In the genomic region with DNA sequence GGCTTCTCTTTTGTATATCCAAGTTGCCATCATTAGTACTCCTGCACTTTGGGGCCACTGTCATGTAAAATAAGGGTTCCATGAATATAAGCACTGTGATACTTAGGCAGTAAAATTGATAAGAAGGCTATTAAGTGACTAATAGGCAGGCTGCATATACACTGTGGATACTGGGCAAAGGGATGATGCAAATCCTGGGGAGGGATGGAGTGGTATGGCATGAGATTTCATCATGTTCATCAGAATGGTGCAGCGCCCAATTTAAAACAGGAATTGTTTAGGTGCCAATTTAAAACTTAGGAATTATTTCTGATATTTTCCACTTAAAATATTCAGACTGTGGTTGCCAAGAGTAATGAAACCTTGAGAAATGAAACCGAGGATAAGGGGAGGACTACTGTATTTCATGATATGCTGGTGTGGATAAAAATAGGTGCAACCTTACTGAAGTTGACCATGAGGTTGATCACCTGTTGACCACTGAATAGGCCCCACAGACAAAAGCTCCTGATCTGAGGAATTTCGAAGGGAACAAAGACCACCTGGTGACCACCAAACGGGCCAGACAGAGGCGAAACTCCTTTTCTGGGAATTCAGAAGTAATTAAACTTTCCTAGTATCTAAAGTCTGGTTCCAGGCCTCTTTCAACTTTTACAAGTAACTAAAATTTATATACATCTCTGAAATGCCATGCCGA, we compare ENCODE assay signal across 11 cellular contexts. TPM values are rescaled to one million over a fixed set of nuclear protein-coding genes. Genes with fewer than 3 reads are reported as not detected.
DNase-seq lines count a peak whose midpoint lies in the region; ATAC-seq and TF ChIP-seq lines count a peak whose summit lies in the region.
"Had no signal": no experiment of that assay in that cellular context is flagged by ENCODE, and none has a peak within 500 bp of the region (broad histone marks: within the 10 kb centered on the region; RNA-seq: fewer than 3 reads in every experiment).

No MANE protein-coding gene starts in this region.

- in situ Hi-C loops in brain microvascular endothelial cell (cut with HindIII; ENCODE audit: low pct_ligation_motif_present, low sequenced_read_pairs), result no loop called here

- no peak overlapping the region for H3K4me3 ChIP-seq in breast epithelium
- H3K4me3 ChIP-seq in fibroblast of the aortic adventitia (ENCODE audit: low read depth, low read length), result no peak overlapping the region
- H3K4me3 ChIP-seq in brain microvascular endothelial cell (ENCODE audit: low read depth, low read length), result no peak overlapping the region
- H3K4me3 ChIP-seq: body of pancreas had no signal

- no peaks in the 10 kb centered on the region for H3K36me3 ChIP-seq in breast epithelium
- H3K36me3 ChIP-seq in brain microvascular endothelial cell (replicated peaks), result peaks cover 3% of the 10 kb centered on the region

- H3K36me3 Mint-ChIP-seq in MCF 10A (ENCODE audit: insufficient read depth, unreplicated experiment) (peaks cover 29% of the 10 kb centered on the region), T-cell (peaks cover 19% of the 10 kb centered on the region)
- peaks cover 31% of the 10 kb centered on the region for H3K36me3 Mint-ChIP-seq in stimulated activated memory B cell treated with anti-CD40 and anti-IgM and Interleukin-4, amounts not matched to agents 10 μg/mL and 1 μg/mL and 100 μg/mL, for 72 hours

- H3K27ac Mint-ChIP-seq in MCF 10A (ENCODE audit: low read depth, unreplicated experiment), result no peak overlapping the region
- H3K27ac Mint-ChIP-seq in T-cell, result peak overlapping the region; percentile 67 to 70
- H3K27ac Mint-ChIP-seq in stimulated activated memory B cell treated with anti-CD40 and anti-IgM and Interleukin-4, amounts not matched to agents 10 μg/mL and 1 μg/mL and 100 μg/mL, for 72 hours, result peak overlapping the region; percentile 58

- no peaks in the 10 kb centered on the region for H3K9me3 ChIP-seq in breast epithelium
- H3K9me3 ChIP-seq: body of pancreas had no signal

- POLR2A ChIA-PET in MCF 10A (lab: Yijun Ruan, JAX) (interaction anchor here (0.7 kb wide), 1 partner anchor 103 kb away, joined by 3 read pairs; no protein-coding TSS in a partner anchor), T-cell (lab: Charles Lee) (interaction anchor here (0.6 kb wide), 2 partner anchors 107 to 112 kb away, joined by 3 read pairs; no protein-coding TSS in a partner anchor)

- H3K9me3 Mint-ChIP-seq in MCF 10A (ENCODE audit: unreplicated experiment), result no peaks in the 10 kb centered on the region
- no peaks in the 10 kb centered on the region for H3K9me3 Mint-ChIP-seq in T-cell
- no peaks in the 10 kb centered on the region for H3K9me3 Mint-ChIP-seq in stimulated activated memory B cell treated with anti-CD40 and anti-IgM and Interleukin-4, amounts not matched to agents 10 μg/mL and 1 μg/mL and 100 μg/mL, for 72 hours
- H3K9me3 Mint-ChIP-seq: stimulated activated naive B cell treated with anti-CD40 and anti-IgM and Interleukin-4, amounts not matched to agents 10 μg/mL and 1 μg/mL and 100 μg/mL, for 72 hours had no signal

- intact Hi-C loops in MCF 10A (cut with micrococcal nuclease), result no loop called here
- intact Hi-C loops in breast epithelium (cut with DNase I; ENCODE audit: low total_unique reads), result no loop called here

- no peak for ATAC-seq in T-cell (replicated peaks in 1 of 4)
- ATAC-seq in stimulated activated memory B cell treated with anti-CD40 and anti-IgM and Interleukin-4, amounts not matched to agents 10 μg/mL and 1 μg/mL and 100 μg/mL, for 72 hours, result no peak
- ATAC-seq: body of pancreas; stimulated activated naive B cell treated with anti-CD40 and anti-IgM and Interleukin-4, amounts not matched to agents 10 μg/mL and 1 μg/mL and 100 μg/mL, for 72 hours had no signal

- H3K4me1 Mint-ChIP-seq in MCF 10A (ENCODE audit: insufficient read depth, unreplicated experiment) (peaks cover 51% of the 10 kb centered on the region), T-cell (peaks cover 79 to 89% (median 82%) of the 10 kb centered on the region in 3 donors)
- peaks cover 74% of the 10 kb centered on the region for H3K4me1 Mint-ChIP-seq in stimulated activated memory B cell treated with anti-CD40 and anti-IgM and Interleukin-4, amounts not matched to agents 10 μg/mL and 1 μg/mL and 100 μg/mL, for 72 hours

- H3K4me3 Mint-ChIP-seq in MCF 10A (ENCODE audit: unreplicated experiment), result peak overlapping the region; percentile 26
- peak overlapping the region in 1 of 3 donors; percentile 43 for H3K4me3 Mint-ChIP-seq in T-cell
- H3K4me3 Mint-ChIP-seq in stimulated activated memory B cell treated with anti-CD40 and anti-IgM and Interleukin-4, amounts not matched to agents 10 μg/mL and 1 μg/mL and 100 μg/mL, for 72 hours, result no peak overlapping the region

- BruUV-seq in MCF 10A (replicated peaks; lab: Mats Ljungman, UMichigan), result no TSS peak

- TF ChIP-seq CTCF in MCF 10A (IDR thresholded peaks at IDR 0.05; ENCODE audit: unreplicated experiment) (no peak), breast epithelium (IDR thresholded peaks at IDR 0.05) (no peak), fibroblast of the aortic adventitia (IDR thresholded peaks at IDR 0.05; ENCODE audit: insufficient read depth, low read length) (no peak), brain microvascular endothelial cell (IDR thresholded peaks at IDR 0.05; ENCODE audit: low read depth, low read length, missing control alignments) (no peak)

- TF ChIP-seq POLR2A in breast epithelium (IDR thresholded peaks at IDR 0.05), result no peak

- H3K27ac ChIP-seq in breast epithelium, result no peak overlapping the region
- H3K27ac ChIP-seq in brain microvascular endothelial cell, result no peak overlapping the region
- H3K27ac ChIP-seq: body of pancreas had no signal

- H3K27me3 Mint-ChIP-seq in MCF 10A (ENCODE audit: insufficient read depth, unreplicated experiment) (no peaks in the 10 kb centered on the region), T-cell (no peaks in the 10 kb centered on the region)
- H3K27me3 Mint-ChIP-seq in stimulated activated memory B cell treated with anti-CD40 and anti-IgM and Interleukin-4, amounts not matched to agents 10 μg/mL and 1 μg/mL and 100 μg/mL, for 72 hours, result no peaks in the 10 kb centered on the region
- H3K27me3 Mint-ChIP-seq: stimulated activated naive B cell treated with anti-CD40 and anti-IgM and Interleukin-4, amounts not matched to agents 10 μg/mL and 1 μg/mL and 100 μg/mL, for 72 hours had no signal

- H3K27me3 ChIP-seq in breast epithelium, result no peaks in the 10 kb centered on the region
- H3K27me3 ChIP-seq in brain microvascular endothelial cell (replicated peaks), result no peaks in the 10 kb centered on the region
- H3K27me3 ChIP-seq: body of pancreas had no signal

- DNase-seq in MCF 10A (ENCODE audit: unreplicated experiment) (no peak), breast epithelium (ENCODE audit: low spot score in 2 of 2) (no peak), T-cell (no peak), fibroblast of the aortic adventitia (ENCODE audit: low read depth) (peak; percentile 65), NCI-H128 (lab: John Stamatoyannopoulos, UW; ENCODE audit: unreplicated experiment) (no peak), brain microvascular endothelial cell (no peak)
- DNase-seq in activated CD8-positive, alpha-beta memory T cell treated with anti-CD3 and anti-CD28 coated beads, Interleukin-2, amount 50 U/mL, for 4 hours, result no peak
- DNase-seq: body of pancreas; DMS79 treated with DMSO at 0.1 percent for 48 hours; stimulated activated naive B cell treated with anti-CD40 and anti-IgM and Interleukin-4, amounts not matched to agents 10 μg/mL and 1 μg/mL and 100 μg/mL, for 72 hours had no signal

- CTCF ChIA-PET in MCF 10A (lab: Yijun Ruan, JAX) (interaction anchor here (0.6 to 1.1 kb wide), 2 partner anchors 10 to 103 kb away, joined by 3 to 4 read pairs; no protein-coding TSS in a partner anchor), T-cell (lab: Charles Lee) (no interaction called here)

- peaks cover 5 to 6% of the 10 kb centered on the region in 2 donors for H3K4me1 ChIP-seq in breast epithelium

RNA-seq across cellular contexts. Expression of a gene that starts 4.9 kb away (rescaled TPM):
- total RNA-seq in MCF 10A (2022), result 14.7 and 18.6 TPM in 2 replicates
- 10 to 100 TPM; 10.8 to 21.2 (median 12.6) TPM for total RNA-seq in breast epithelium
- 10 to 100 TPM; 25.1 to 50.6 (median 29.5) TPM for total RNA-seq in T-cell
- total RNA-seq in fibroblast of the aortic adventitia (ENCODE audit: low replicate concordance), result 8.5 and 9.7 TPM in 2 replicates

RNA-seq across cellular contexts. Expression of a gene that starts 23.1 kb away (rescaled TPM):
- total RNA-seq in MCF 10A (2022) (63.0 and 74.1 TPM in 2 replicates), breast epithelium (10 to 100 TPM; 59.0 to 69.6 (median 67.8) TPM), T-cell (10 to 100 TPM; 38.4 to 64.6 (median 56.7) TPM), fibroblast of the aortic adventitia (ENCODE audit: low replicate concordance) (23.6 and 25.1 TPM in 2 replicates)
